ENCODE assay signal across 19 cellular contexts in the genomic region with DNA sequence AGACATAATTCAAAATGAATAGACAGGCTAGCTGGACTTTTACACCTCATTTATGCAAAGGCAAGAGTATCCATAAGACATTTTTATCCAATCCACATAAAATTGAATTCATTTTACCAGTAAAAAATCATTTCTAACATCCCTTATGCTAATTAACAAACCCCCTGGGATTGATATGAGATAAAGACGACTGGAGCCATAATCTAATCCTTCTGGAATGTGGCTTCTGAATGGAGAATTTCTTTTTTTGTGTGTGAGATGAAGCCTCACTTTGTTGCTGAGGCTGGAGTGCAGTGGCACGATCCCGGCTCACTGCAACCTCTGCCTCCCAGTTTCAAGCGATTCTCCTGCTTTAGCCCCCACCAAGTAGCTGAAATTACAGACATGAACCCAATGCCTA.
DNase-seq lines count a peak whose midpoint lies in the region; ATAC-seq and TF ChIP-seq lines count a peak whose summit lies in the region.
"Had no signal": no experiment of that assay in that cellular context is flagged by ENCODE, and none has a peak within 500 bp of the region (broad histone marks: within the 10 kb centered on the region; RNA-seq: fewer than 3 reads in every experiment).

No MANE protein-coding gene starts in this region.

- no peaks in the 10 kb centered on the region for H4K20me1 ChIP-seq in H9 (ENCODE audit: control insufficient read depth, insufficient read depth, insufficient read length)

- H3K9ac ChIP-seq in H9 (ENCODE audit: extremely low read depth, insufficient read length, low read length): no peak overlapping the region
- H3K9ac ChIP-seq in iPS-20b (ENCODE audit: low read depth, low read length): peak overlapping the region; percentile 73; the same call in 1 of the 2 replicates

- no peak overlapping the region for H3K4ac ChIP-seq in H9 (ENCODE audit: low read depth, low read length)

- H3K4me3 ChIP-seq in iPS-20b (ENCODE audit: low read length) (no peak overlapping the region), retinal pigment epithelial cell (ENCODE audit: low read length) (no peak overlapping the region)
- H3K4me3 ChIP-seq: A549, Peyer's patch had no signal

- peaks cover 16% of the 10 kb centered on the region; the same call in 1 of the 2 replicates for H3K4me1 ChIP-seq in H9 (ENCODE audit: insufficient read depth, low read length)
- H3K4me1 ChIP-seq in iPS-20b (ENCODE audit: insufficient read depth, low read length): peaks cover 49% of the 10 kb centered on the region
- H3K4me1 ChIP-seq: A549, Peyer's patch had no signal

- H3T11ph ChIP-seq in H9 (ENCODE audit: low read length): no peak overlapping the region

- no peak overlapping the region for H3K18ac ChIP-seq in H9 (ENCODE audit: insufficient read length, low read depth, low read length)

- H3K79me2 ChIP-seq in H9 (ENCODE audit: insufficient read depth, low read length): no peaks in the 10 kb centered on the region

- peaks cover 12% of the 10 kb centered on the region for H3K36me3 ChIP-seq in iPS-20b (ENCODE audit: insufficient read depth, low read depth, low read length)
- H3K36me3 ChIP-seq: Peyer's patch had no signal

- H2AFZ ChIP-seq in H9 (ENCODE audit: low read length): no peak overlapping the region

- ATAC-seq in GM21723 (IDR thresholded peaks at IDR 0.05; ENCODE audit: unreplicated experiment): no peak
- ATAC-seq: A549, Right ventricle myocardium inferior had no signal

- H3K4me3 Mint-ChIP-seq in H9: peak overlapping the region in 1 of 2 experiments; percentile 22; a peak in 2 of 5 replicates
- H3K4me3 Mint-ChIP-seq in chondrocyte (ENCODE audit: unreplicated experiment): no peak overlapping the region
- no peak overlapping the region for H3K4me3 Mint-ChIP-seq in nephron progenitor cell
- H3K4me3 Mint-ChIP-seq: IgD-negative memory B cell had no signal

- H4K5ac ChIP-seq in H9 (ENCODE audit: insufficient read length, low read depth, low read length): no peak overlapping the region

- H2BK120ac ChIP-seq in H9 (ENCODE audit: low read depth, low read length, poor library complexity, severe bottlenecking): no peak overlapping the region

- no peaks in the 10 kb centered on the region for H3K79me1 ChIP-seq in H9 (ENCODE audit: insufficient read depth, low read depth, low read length, poor library complexity, severe bottlenecking)

- peaks cover 14 to 32% (median 24%) of the 10 kb centered on the region in 3 experiments for H3K36me3 Mint-ChIP-seq in H9 (ENCODE audit: insufficient read depth in 1 of 3, low read depth in 3 of 3)
- peaks cover 7% of the 10 kb centered on the region for H3K36me3 Mint-ChIP-seq in chondrocyte (ENCODE audit: low read depth)
- H3K36me3 Mint-ChIP-seq in nephron progenitor cell (ENCODE audit: low read depth): peaks cover 14% of the 10 kb centered on the region
- H3K36me3 Mint-ChIP-seq: IgD-negative memory B cell had no signal

- H3K23ac ChIP-seq in H9 (ENCODE audit: insufficient read length, low read depth, low read length): no peak overlapping the region

- H3K4me1 Mint-ChIP-seq in H9: peaks cover 52% of the 10 kb centered on the region in 2 experiments
- H3K4me1 Mint-ChIP-seq in chondrocyte (ENCODE audit: low read depth): peaks cover 14% of the 10 kb centered on the region
- H3K4me1 Mint-ChIP-seq in nephron progenitor cell: peaks cover 31% of the 10 kb centered on the region
- H3K4me1 Mint-ChIP-seq: IgD-negative memory B cell had no signal

- no peak overlapping the region for H3K56ac ChIP-seq in H9 (ENCODE audit: insufficient read length, low read depth, low read length)

- TF ChIP-seq CTCF in H9 (conservative IDR thresholded peaks at IDR 0.05): no peak
- TF ChIP-seq CTCF in chondrocyte (IDR thresholded peaks at IDR 0.05): no peak
- TF ChIP-seq CTCF in retinal pigment epithelial cell (conservative IDR thresholded peaks at IDR 0.05; ENCODE audit: low read depth, low read length): no peak
- no peak for TF ChIP-seq CTCF in nephron progenitor cell (IDR thresholded peaks at IDR 0.05)

- H3K27me3 ChIP-seq in H9 (ENCODE audit: insufficient read depth, low read length): no peaks in the 10 kb centered on the region
- H3K27me3 ChIP-seq in iPS-20b (ENCODE audit: insufficient read depth, low read length): no peaks in the 10 kb centered on the region
- H3K27me3 ChIP-seq: Peyer's patch had no signal

- H2BK12ac ChIP-seq in H9 (ENCODE audit: insufficient read length, low read depth, low read length): no peak overlapping the region

- no peaks in the 10 kb centered on the region for H3K27me3 Mint-ChIP-seq in H9 (ENCODE audit: low read depth)
- H3K27me3 Mint-ChIP-seq in chondrocyte (ENCODE audit: low read depth): no peaks in the 10 kb centered on the region
- no peaks in the 10 kb centered on the region for H3K27me3 Mint-ChIP-seq in nephron progenitor cell (ENCODE audit: low read depth, poor library complexity)

- H3K27ac ChIP-seq in H9 (ENCODE audit: insufficient read length, low read depth, low read length): peak overlapping the region; percentile 100
- peak overlapping the region; percentile 73 for H3K27ac ChIP-seq in iPS-20b (ENCODE audit: low read length)
- H3K27ac ChIP-seq: A549, Peyer's patch had no signal

- no peaks in the 10 kb centered on the region for H3K23me2 ChIP-seq in H9 (ENCODE audit: insufficient read length, low read depth, low read length, poor library complexity, severe bottlenecking)

- no peak overlapping the region for H3K14ac ChIP-seq in H9 (ENCODE audit: insufficient read depth, low read length)

- H4K8ac ChIP-seq in H9 (replicated peaks; ENCODE audit: insufficient read length, low read depth, low read length): no peak overlapping the region

- no peak overlapping the region for H2AK5ac ChIP-seq in H9 (ENCODE audit: insufficient read length, low read length)

- DNase-seq in H9 (no peak), chondrocyte (ENCODE audit: low spot score) (no peak), retinal pigment epithelial cell (ENCODE audit: low read depth) (peak; percentile 39), nephron progenitor cell (no peak), NOMO-1 treated with DMSO at 0.1 percent for 48 hours (lab: John Stamatoyannopoulos, UW; ENCODE audit: unreplicated experiment) (no peak)
- DNase-seq: C1 segment of cervical spinal cord, DMS 273 treated with DMSO at 0.1 percent for 48 hours, Kasumi-1, MM.1S, NCI-H1092 treated with DMSO at 0.1 percent for 48 hours, NCI-H2107, NCI-H2227 treated with DMSO at 0.1 percent for 48 hours, NCI-H524, Peyer's patch had no signal

- WGBS in H9 (ENCODE audit: extremely low coverage, insufficient read length, low lambda C conversion rate): no CpG with 5 or more reads among the region's 4 CpGs

- no peak overlapping the region for H2BK15ac ChIP-seq in H9 (ENCODE audit: low read depth, low read length)

- peaks cover 18% of the 10 kb centered on the region for H3K9me3 ChIP-seq in H9 (ENCODE audit: control insufficient read depth, low read depth, low read length)
- H3K9me3 ChIP-seq in iPS-20b (ENCODE audit: insufficient read depth, low read depth, low read length): peaks cover 20% of the 10 kb centered on the region

- H2BK20ac ChIP-seq in H9 (ENCODE audit: low read depth, low read length, poor library complexity, severe bottlenecking): no peak overlapping the region

- no peak overlapping the region for H2BK5ac ChIP-seq in H9 (ENCODE audit: insufficient read length, low read length)

- no peak overlapping the region for H4K91ac ChIP-seq in H9 (ENCODE audit: insufficient read length, low read depth, low read length)

- H3K4me2 ChIP-seq in H9 (ENCODE audit: insufficient read depth, insufficient read length, low read length): no peak overlapping the region
- H3K4me2 ChIP-seq: A549 had no signal

- H3K9me3 Mint-ChIP-seq in H9 (peaks cover 27 to 28% of the 10 kb centered on the region in 2 experiments), chondrocyte (ENCODE audit: low read depth) (peaks cover 11% of the 10 kb centered on the region), nephron progenitor cell (peaks cover 51% of the 10 kb centered on the region)

- H3K27ac Mint-ChIP-seq in H9 (peak overlapping the region; percentile 96 to 99 (median 99)), chondrocyte (ENCODE audit: unreplicated experiment) (peak overlapping the region; percentile 49), nephron progenitor cell (no peak overlapping the region)
- H3K27ac Mint-ChIP-seq: IgD-negative memory B cell had no signal
